8 cellular contexts compared by ENCODE assay signal in genomic region chr16:720990-721764, GRCh38. TPM values are rescaled to one million over a fixed set of nuclear protein-coding genes. Genes with fewer than 3 reads are reported as not detected.
DNase-seq lines count a peak whose midpoint lies in the region; ATAC-seq and TF ChIP-seq lines count a peak whose summit lies in the region.

ANTKMT (plus strand) TSS chr16:721146; CDS start chr16:721275, 129 bp downstream.

- peak within 1 kb of the TSS; percentile 87 for H3K27ac Mint-ChIP-seq in stimulated activated memory B cell treated with anti-CD40 and anti-IgM and Interleukin-4, amounts not matched to agents 10 μg/mL and 1 μg/mL and 100 μg/mL, for 72 hours

- DNase-seq in Caki2 (ENCODE audit: low read depth), result peak; percentile 95
- peak; percentile 87 to 89 for DNase-seq in HL-60 (ENCODE audit: low read depth in 1 of 2, low spot score in 1 of 2)
- peak; percentile 96 for DNase-seq in OCI-LY7 (ENCODE audit: low spot score)
- DNase-seq in activated T-cell treated with anti-CD3 and anti-CD28 coated beads, Interleukin-2, amount 50 U/mL, for 1 hour, result peak; percentile 77
- DNase-seq in erythroblast (lab: John Stamatoyannopoulos, UW), result peak; percentile 89
- peak; percentile 72 for DNase-seq in mucosa of gallbladder (ENCODE audit: low spot score)

- intact Hi-C loops in OCI-LY7 (cut with micrococcal nuclease; ENCODE audit: unreplicated experiment), result loop anchor here (2.0 to 5.0 kb wide), 2 partner anchors 18 to 39 kb away; partner anchors contain the start of genes JMJD8 and STUB1

- H3K4me3 Mint-ChIP-seq in stimulated activated memory B cell treated with anti-CD40 and anti-IgM and Interleukin-4, amounts not matched to agents 10 μg/mL and 1 μg/mL and 100 μg/mL, for 72 hours, result peak within 1 kb of the TSS; percentile 84

- H3K27ac ChIP-seq in HL-60 (replicated peaks) (peak within 1 kb of the TSS; percentile 84), OCI-LY7 (ENCODE audit: low read depth, low read length, poor library complexity, severe bottlenecking) (peak within 1 kb of the TSS; percentile 93)

- H3K27me3 Mint-ChIP-seq in stimulated activated memory B cell treated with anti-CD40 and anti-IgM and Interleukin-4, amounts not matched to agents 10 μg/mL and 1 μg/mL and 100 μg/mL, for 72 hours, result peaks cover 6% of the 10 kb centered on the region

- H3K4me2 ChIP-seq in OCI-LY7 (ENCODE audit: low read length), result peak within 1 kb of the TSS; percentile 88

- no peaks in the 10 kb centered on the region for H3K9me2 ChIP-seq in OCI-LY7 (ENCODE audit: insufficient read depth, low read length)

- 0 out of 2 replicates have a peak, but pooled peaks cover 10% of the 10 kb centered on the region for H3K36me3 ChIP-seq in OCI-LY7 (ENCODE audit: insufficient read depth, low read length)

- peaks cover 62% of the 10 kb centered on the region for H3K4me1 ChIP-seq in OCI-LY7 (ENCODE audit: insufficient read depth, low read length, poor library complexity, severe bottlenecking)

- H3K9me3 Mint-ChIP-seq in stimulated activated memory B cell treated with anti-CD40 and anti-IgM and Interleukin-4, amounts not matched to agents 10 μg/mL and 1 μg/mL and 100 μg/mL, for 72 hours, result no peaks in the 10 kb centered on the region

- no TSS peak for BruUV-seq in OCI-LY7 (replicated peaks; lab: Mats Ljungman, UMichigan)

- H4K20me1 ChIP-seq in OCI-LY7 (ENCODE audit: insufficient read depth, low read length), result no peaks in the 10 kb centered on the region

- H2AFZ ChIP-seq in OCI-LY7 (ENCODE audit: low read length), result peak within 1 kb of the TSS; percentile 31; the same call in 1 of the 2 replicates

- peaks cover 3% of the 10 kb centered on the region for H3K27me3 ChIP-seq in HL-60 (ENCODE audit: insufficient read depth, poor library complexity, severe bottlenecking)

- H3K4me1 Mint-ChIP-seq in stimulated activated memory B cell treated with anti-CD40 and anti-IgM and Interleukin-4, amounts not matched to agents 10 μg/mL and 1 μg/mL and 100 μg/mL, for 72 hours, result peaks cover 55% of the 10 kb centered on the region

- H3K4me3 ChIP-seq in HL-60 (replicated peaks; ENCODE audit: insufficient read depth, low read length) (peak within 1 kb of the TSS; percentile 52), OCI-LY7 (ENCODE audit: low read depth, low read length, poor library complexity, severe bottlenecking) (peak within 1 kb of the TSS; percentile 95)

- H3K36me3 Mint-ChIP-seq in stimulated activated memory B cell treated with anti-CD40 and anti-IgM and Interleukin-4, amounts not matched to agents 10 μg/mL and 1 μg/mL and 100 μg/mL, for 72 hours, result peaks cover 6% of the 10 kb centered on the region

- TF ChIP-seq POLR2A in erythroblast (IDR thresholded peaks at IDR 0.05; ENCODE audit: low read length), result peak; percentile 85

- CTCF ChIA-PET in OCI-LY7 (lab: Charles Lee; ENCODE audit: unreplicated experiment), result interaction anchor here (0.5 to 0.7 kb wide), 2 partner anchors 16 to 1434 kb away, joined by 3 to 4 read pairs; partner anchors contain the start of gene TRAF7

- peak; percentile 64 for ATAC-seq in GM19467 (IDR thresholded peaks at IDR 0.05; ENCODE audit: unreplicated experiment)
- ATAC-seq in stimulated activated memory B cell treated with anti-CD40 and anti-IgM and Interleukin-4, amounts not matched to agents 10 μg/mL and 1 μg/mL and 100 μg/mL, for 72 hours, result peak; percentile 89

- H3K9me3 ChIP-seq in OCI-LY7 (ENCODE audit: low read length), result no peaks in the 10 kb centered on the region

- POLR2A ChIA-PET in OCI-LY7 (lab: Charles Lee), result interaction anchor here (0.6 to 3.2 kb wide), 5 partner anchors 9 to 991 kb away, joined by 4 to 26 read pairs (median 5); partner anchors contain the start of genes CHTF18 and RPUSD1

- H3K79me2 ChIP-seq in OCI-LY7 (ENCODE audit: insufficient read depth, low read depth, low read length), result no peaks in the 10 kb centered on the region

- TF ChIP-seq CTCF in HL-60 (IDR thresholded peaks at IDR 0.05; ENCODE audit: insufficient read depth, low read length) (no peak), OCI-LY7 (conservative IDR thresholded peaks at IDR 0.05; ENCODE audit: low read length) (no peak)

- in situ Hi-C loops in Caki2 (cut with HindIII; ENCODE audit: low pct_unique_long_range_greater_than_20kb, low sequenced_read_pairs), result no loop called here

RNA-seq across cellular contexts. Expression of gene ANTKMT, which starts in this region (rescaled TPM):
- 95.7 and 164 TPM in 2 replicates for total RNA-seq in Caki2 (2014; rRNA removed; shearing (Covaris generic); ENCODE audit: low replicate concordance)
- total RNA-seq in OCI-LY7 (2014; rRNA removed; shearing (Covaris generic)), result 44.8 and 51.3 TPM in 2 replicates
- 45.5 and 46.5 TPM in 2 replicates for total RNA-seq in OCI-LY7 (2022)
- total RNA-seq in mucosa of gallbladder, result 54.7 TPM

Comparison
In these comparisons a context has a peak if more than half of its experiments do, and no peak if none do; other contexts are left out.
1. Peak in every context shown above with its lines: DNase-seq, ATAC-seq, H3K4me3 ChIP-seq and H3K27ac ChIP-seq.